Comparison of ENCODE assay signal across 1 cellular context in the genomic region with DNA sequence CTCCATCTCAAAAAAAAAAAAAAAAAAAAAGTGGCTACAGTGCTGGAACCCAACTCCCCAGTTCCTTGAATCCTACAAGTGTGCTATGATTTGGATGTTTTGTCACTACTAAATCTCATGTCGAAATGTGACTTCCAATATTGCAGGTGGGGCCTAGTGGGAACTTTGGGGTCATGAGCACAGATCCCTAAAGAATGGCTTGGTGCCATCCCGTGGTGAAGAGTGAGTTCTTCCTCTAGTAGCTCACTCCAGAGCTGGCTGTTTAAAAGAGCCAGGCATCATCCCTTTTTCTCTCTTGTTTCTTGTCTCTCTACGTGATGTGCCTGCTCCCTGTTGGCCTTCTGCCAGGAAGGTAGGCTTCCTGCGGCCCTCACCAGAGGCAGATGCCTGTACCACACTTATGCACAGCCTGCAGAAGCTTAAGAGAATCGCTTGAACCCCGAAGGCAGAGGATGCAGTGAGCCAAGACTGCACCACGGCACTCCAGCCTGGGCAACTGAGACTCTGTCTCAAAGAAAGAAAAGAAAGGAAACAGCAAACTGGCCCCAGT.
A peak's percentile ranks its signal among the peaks of the same experiment; 100 is the strongest.
TF ChIP-seq lines count a peak whose summit lies in the region.

No MANE protein-coding gene starts in this region.

TF ChIP-seq in K562, 482 proteins besides CTCF, POLR2A, EP300 and RAD21:
- TF ChIP-seq CBX8 (IDR thresholded peaks at IDR 0.05; ENCODE audit: borderline replicate concordance, extremely low read depth, low read depth, low read length, poor library complexity, severe bottlenecking) (no peak), NFIC (IDR thresholded peaks at IDR 0.05) (peak; percentile 64)
TF ChIP-seq in K562: peak in this region for 1.
